In the genomic region with DNA sequence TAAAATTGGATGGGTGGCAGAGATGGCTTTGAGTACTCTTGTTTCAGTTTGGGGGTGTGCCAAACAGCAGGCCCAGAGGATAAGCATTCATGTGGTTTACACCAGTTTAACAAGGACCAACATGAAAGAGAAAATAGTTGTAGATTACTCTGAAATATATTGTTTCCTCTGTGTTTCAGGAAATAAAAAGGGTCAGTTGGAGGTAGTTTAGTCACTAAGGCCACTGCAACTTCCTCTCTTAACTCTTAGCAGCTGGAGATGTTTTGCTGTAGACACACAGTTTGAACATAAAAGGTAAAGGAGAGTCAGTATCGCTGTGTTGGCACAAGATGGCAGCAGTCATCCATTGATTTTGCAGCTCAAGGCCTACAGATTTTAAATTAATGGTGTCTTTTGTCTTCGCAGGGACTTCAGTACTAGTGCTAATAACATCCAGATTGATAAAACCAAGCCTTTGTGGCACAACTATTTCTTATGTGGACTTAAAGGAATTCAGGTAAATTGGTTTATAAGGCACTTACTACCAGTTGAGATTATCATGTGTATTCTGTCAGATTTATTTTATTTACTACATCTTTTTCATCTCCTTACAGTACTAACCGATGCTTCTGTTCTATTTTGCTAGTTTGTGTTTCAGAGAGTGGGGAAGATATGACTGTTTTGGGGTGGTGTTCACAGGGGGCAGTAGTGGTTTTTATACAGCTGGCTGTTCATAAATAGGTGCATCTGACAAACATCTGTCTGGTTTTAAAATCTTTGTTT, we compare ENCODE assay signal across 8 cellular contexts.
DNase-seq lines count a peak whose midpoint lies in the region; ATAC-seq and TF ChIP-seq lines count a peak whose summit lies in the region.

No MANE protein-coding gene starts in this region.

- peak overlapping the region; percentile 61 to 80 for H3K27ac Mint-ChIP-seq in effector memory CD8-positive, alpha-beta T cell
- peak overlapping the region; percentile 77 for H3K27ac Mint-ChIP-seq in mesothelial cell of epicardium
- peak overlapping the region; percentile 52 to 83 for H3K27ac Mint-ChIP-seq in stimulated activated naive CD8-positive, alpha-beta T cell treated with anti-CD3 and anti-CD28 coated beads, Interleukin-15, amount 100 ng/mL, for 72 hours

- H3K36me3 ChIP-seq in BE2C: no peaks in the 10 kb centered on the region

- H3K4me1 Mint-ChIP-seq in effector memory CD8-positive, alpha-beta T cell (ENCODE audit: low read depth in 2 of 2): peaks cover 4 to 11% of the 10 kb centered on the region in 2 donors
- H3K4me1 Mint-ChIP-seq in mesothelial cell of epicardium: peaks cover 28% of the 10 kb centered on the region
- peaks cover 10% of the 10 kb centered on the region for H3K4me1 Mint-ChIP-seq in stimulated activated naive CD8-positive, alpha-beta T cell treated with anti-CD3 and anti-CD28 coated beads, Interleukin-15, amount 100 ng/mL, for 72 hours

- H3K36me3 Mint-ChIP-seq in effector memory CD8-positive, alpha-beta T cell (ENCODE audit: insufficient read depth): no peaks in the 10 kb centered on the region
- peaks cover 31% of the 10 kb centered on the region for H3K36me3 Mint-ChIP-seq in mesothelial cell of epicardium

- H3K4me3 Mint-ChIP-seq in effector memory CD8-positive, alpha-beta T cell: no peak overlapping the region
- H3K4me3 Mint-ChIP-seq in mesothelial cell of epicardium: no peak overlapping the region
- no peak overlapping the region for H3K4me3 Mint-ChIP-seq in stimulated activated naive CD8-positive, alpha-beta T cell treated with anti-CD3 and anti-CD28 coated beads, Interleukin-15, amount 100 ng/mL, for 72 hours

- peak; percentile 63 for DNase-seq in BE2C
- peak; percentile 21 for DNase-seq in NCI-H2196 (lab: John Stamatoyannopoulos, UW; ENCODE audit: unreplicated experiment)
- DNase-seq in activated CD4-positive, CD25-positive, alpha-beta regulatory T cell treated with anti-CD3 and anti-CD28 coated beads, Interleukin-2, amount 50 U/mL, for 16 hours (ENCODE audit: low read depth, low spot score): peak; percentile 5
- DNase-seq in effector memory CD8-positive, alpha-beta T cell: peak; percentile 26 to 49 (median 43)
- DNase-seq in mesothelial cell of epicardium (ENCODE audit: low spot score in 2 of 2, unreplicated experiment in 2 of 2): peak in 1 of 2 experiments; percentile 69
- peak; percentile 45 to 47 for DNase-seq in stimulated activated naive CD8-positive, alpha-beta T cell treated with anti-CD3 and anti-CD28 coated beads, Interleukin-15, amount 100 ng/mL, for 72 hours

- peaks cover 41% of the 10 kb centered on the region for H3K4me1 ChIP-seq in BE2C

- no peaks in the 10 kb centered on the region for H3K9me3 ChIP-seq in BE2C

- no peaks in the 10 kb centered on the region for H3K9me3 Mint-ChIP-seq in effector memory CD8-positive, alpha-beta T cell
- peaks cover 6% of the 10 kb centered on the region for H3K9me3 Mint-ChIP-seq in mesothelial cell of epicardium
- H3K9me3 Mint-ChIP-seq in stimulated activated naive CD8-positive, alpha-beta T cell treated with anti-CD3 and anti-CD28 coated beads, Interleukin-15, amount 100 ng/mL, for 72 hours: no peaks in the 10 kb centered on the region

- H3K4me3 ChIP-seq in BE2C (ENCODE audit: low read depth, low read length): no peak overlapping the region

- H3K27me3 ChIP-seq in BE2C: no peaks in the 10 kb centered on the region

- ATAC-seq in GM18517 (IDR thresholded peaks at IDR 0.05; ENCODE audit: unreplicated experiment) (peak; percentile 96), HG03039 (IDR thresholded peaks at IDR 0.05; ENCODE audit: unreplicated experiment) (peak; percentile 62)
- ATAC-seq in effector memory CD8-positive, alpha-beta T cell (replicated peaks): peak; percentile 81
- peak; percentile 81 for ATAC-seq in stimulated activated naive CD8-positive, alpha-beta T cell treated with anti-CD3 and anti-CD28 coated beads, Interleukin-15, amount 100 ng/mL, for 72 hours

- H3K27me3 Mint-ChIP-seq in effector memory CD8-positive, alpha-beta T cell: no peaks in the 10 kb centered on the region
- no peaks in the 10 kb centered on the region for H3K27me3 Mint-ChIP-seq in mesothelial cell of epicardium (ENCODE audit: low read depth)
- H3K27me3 Mint-ChIP-seq in stimulated activated naive CD8-positive, alpha-beta T cell treated with anti-CD3 and anti-CD28 coated beads, Interleukin-15, amount 100 ng/mL, for 72 hours: no peaks in the 10 kb centered on the region

- peak; percentile 85 for TF ChIP-seq CTCF in BE2C (IDR thresholded peaks at IDR 0.05; ENCODE audit: low read depth, low read length)
- peak; percentile 57 for TF ChIP-seq CTCF in mesothelial cell of epicardium (IDR thresholded peaks at IDR 0.05; ENCODE audit: unreplicated experiment)
